In the genomic region with DNA sequence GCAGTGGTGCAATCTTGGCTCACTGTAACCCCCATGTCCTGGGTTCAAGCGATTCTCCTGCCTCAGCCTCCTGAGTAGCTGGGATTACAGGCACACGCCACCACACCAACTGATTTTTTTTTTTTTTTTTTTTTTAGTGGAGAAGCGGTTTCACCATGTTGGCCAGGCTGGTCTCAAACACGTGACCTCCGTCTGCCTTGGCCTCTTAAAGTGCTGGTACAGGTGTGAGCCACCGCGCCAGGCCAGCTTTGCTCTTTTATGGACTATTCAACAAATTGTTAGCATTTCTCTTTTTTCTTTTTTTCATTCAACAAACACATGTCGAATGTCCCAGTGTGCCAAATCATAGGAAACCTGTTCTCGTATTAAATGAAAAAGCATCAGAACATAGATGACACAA, we compare ENCODE assay signal across 26 cellular contexts.
"Had no signal": no experiment of that assay in that cellular context is flagged by ENCODE, and none has a peak within 500 bp of the region (broad histone marks: within the 10 kb centered on the region; RNA-seq: fewer than 3 reads in every experiment).

No MANE protein-coding gene starts in this region.

- H3K27ac ChIP-seq: HL-60, KMS-11, RWPE1, SJCRH30 had no signal

- H3K4me2 ChIP-seq: KMS-11 had no signal

- DNase-seq: Kasumi-1, MM.1S, NCI-H1092 treated with DMSO at 0.1 percent for 48 hours, NCI-H1436, NCI-H187, NCI-H2029, NCI-H2081 treated with DMSO at 0.1 percent for 48 hours, NCI-H2171, NCI-H226, NCI-H446, NCI-H510A, NCI-H524 treated with DMSO at 0.1 percent for 48 hours, NCI-H69, NCI-H774, PC-3, SHP77 treated with DMSO at 0.1 percent for 48 hours, SJCRH30, T-helper 1 cell had no signal

- H3K9me3 ChIP-seq: SJCRH30 had no signal

- H3K4me3 ChIP-seq: K562, SJCRH30 had no signal

- H3K36me3 ChIP-seq: SJCRH30 had no signal

- ATAC-seq: K562, Panc1, PC-3, SK-N-SH treated with all-trans-retinoic acid at 6 μM for 48 hours had no signal

- H3K9ac ChIP-seq: KMS-11 had no signal

- FAIRE-seq: HTR-8/SVneo, K562 had no signal

- H3K4me1 ChIP-seq: SJCRH30 had no signal

- H3K27me3 ChIP-seq: SJCRH30 had no signal

- H3K9me3 Mint-ChIP-seq: IgD-negative memory B cell had no signal
